15 cellular contexts compared by ENCODE assay signal in genomic region chr22:24124247-24124646, GRCh38. TPM values are rescaled to one million over a fixed set of nuclear protein-coding genes. Genes with fewer than 3 reads are reported as not detected.
DNase-seq lines count a peak whose midpoint lies in the region; ATAC-seq and TF ChIP-seq lines count a peak whose summit lies in the region.
"Had no signal": no experiment of that assay in that cellular context is flagged by ENCODE, and none has a peak within 500 bp of the region (broad histone marks: within the 10 kb centered on the region; RNA-seq: fewer than 3 reads in every experiment).

No MANE protein-coding gene starts in this region.

- H3K4me3 Mint-ChIP-seq in CD4-positive, alpha-beta T cell, result no peak overlapping the region
- H3K4me3 Mint-ChIP-seq: HFFc6 had no signal

- H3K4me3 ChIP-seq in heart right ventricle (no peak overlapping the region), lower lobe of right lung (no peak overlapping the region)
- H3K4me3 ChIP-seq: A549, HAP-1 had no signal

- H3K27ac ChIP-seq in heart right ventricle, result no peak overlapping the region
- H3K27ac ChIP-seq in lower lobe of right lung, result no peak overlapping the region
- no peak overlapping the region for H3K27ac ChIP-seq in CD4-positive, alpha-beta T cell (ENCODE audit: low read depth, low read length)
- H3K27ac ChIP-seq: A549, C4-2B, HL-60 had no signal

- no peaks in the 10 kb centered on the region for H3K27me3 Mint-ChIP-seq in CD4-positive, alpha-beta T cell

- 95 to 100% methylated on average over 1 of the region's 1 CpG for WGBS in heart right ventricle, 2 donors

- TF ChIP-seq CTCF in heart right ventricle (IDR thresholded peaks at IDR 0.05) (no peak), lower lobe of right lung (IDR thresholded peaks at IDR 0.05) (no peak)
- no peak for TF ChIP-seq CTCF in CD4-positive, alpha-beta T cell (IDR thresholded peaks at IDR 0.05)

- peaks cover 78% of the 10 kb centered on the region for H3K36me3 Mint-ChIP-seq in CD4-positive, alpha-beta T cell (ENCODE audit: low read depth)

- no peaks in the 10 kb centered on the region for H3K4me1 Mint-ChIP-seq in CD4-positive, alpha-beta T cell (ENCODE audit: low read depth)

- POLR2A ChIA-PET in CD4-positive, alpha-beta T cell (lab: Charles Lee), result no interaction called here

- ATAC-seq in left ventricle myocardium superior (no peak), heart right ventricle (no peak), lower lobe of right lung (no peak)
- ATAC-seq in CD4-positive, alpha-beta T cell (ENCODE audit: poor library complexity), result no peak
- ATAC-seq: A549 had no signal

- H3K36me3 ChIP-seq in heart right ventricle (peaks cover 0 to 85% (median 4%) of the 10 kb centered on the region in 9 donors), lower lobe of right lung (peaks cover 56% of the 10 kb centered on the region)

- H3K4me1 ChIP-seq in heart right ventricle, result peaks cover 5 to 18% (median 16%) of the 10 kb centered on the region in 9 donors
- peaks cover 5% of the 10 kb centered on the region for H3K4me1 ChIP-seq in lower lobe of right lung
- H3K4me1 ChIP-seq: A549, BE2C, HAP-1 had no signal

- intact Hi-C loops in left ventricle myocardium superior (cut with micrococcal nuclease) (no loop called here), heart right ventricle (cut with DNase I) (no loop called here), lower lobe of right lung (cut with DNase I) (no loop called here)
- intact Hi-C loops in CD4-positive, alpha-beta T cell (cut with DNase I, micrococcal nuclease), result no loop called here

- no peak overlapping the region for H3K27ac Mint-ChIP-seq in CD4-positive, alpha-beta T cell
- H3K27ac Mint-ChIP-seq: HFFc6 had no signal

- DNase-seq in left ventricle myocardium superior (peak; percentile 8), heart right ventricle (no peak), NCI-H69 (lab: John Stamatoyannopoulos, UW) (peak; percentile 13), lower lobe of right lung (peak; percentile 11), GM03348 (ENCODE audit: low spot score) (no peak), NCI-H2107 treated with DMSO at 0.1 percent for 48 hours (lab: John Stamatoyannopoulos, UW; ENCODE audit: unreplicated experiment) (no peak)
- no peak for DNase-seq in CD4-positive, alpha-beta T cell
- DNase-seq: BE2C, DMS53, GF-D8, HFFc6 had no signal

- CTCF ChIA-PET in CD4-positive, alpha-beta T cell (lab: Charles Lee), result interaction anchor here (1.2 kb wide), 1 partner anchor 33 kb away, joined by 5 read pairs; no protein-coding TSS in a partner anchor

- H3K27me3 ChIP-seq in heart right ventricle, result no peaks in the 10 kb centered on the region
- H3K27me3 ChIP-seq in lower lobe of right lung (ENCODE audit: low read depth), result no peaks in the 10 kb centered on the region
- H3K27me3 ChIP-seq in CD4-positive, alpha-beta T cell (ENCODE audit: control insufficient read depth, insufficient read depth, low read length), result no peaks in the 10 kb centered on the region
- H3K27me3 ChIP-seq: BE2C had no signal

- H3K9me3 Mint-ChIP-seq in CD4-positive, alpha-beta T cell, result no peaks in the 10 kb centered on the region
- H3K9me3 Mint-ChIP-seq: HFFc6 had no signal

- H3K9me3 ChIP-seq in heart right ventricle, result no peaks in the 10 kb centered on the region
- H3K9me3 ChIP-seq in lower lobe of right lung, result no peaks in the 10 kb centered on the region
- H3K9me3 ChIP-seq in CD4-positive, alpha-beta T cell (ENCODE audit: control insufficient read depth, low read length), result no peaks in the 10 kb centered on the region
- H3K9me3 ChIP-seq: A549, BE2C, HAP-1 had no signal

RNA-seq across cellular contexts. Expression of gene SUSD2, which starts 57.0 kb away (rescaled TPM):
- 3.3 TPM for total RNA-seq in left ventricle myocardium superior
- total RNA-seq in heart right ventricle, result 1 to 10 TPM in 6 of 10 donors, under 1 TPM in 4; 0.57 to 6.7 (median 1.5) TPM
- 1 to 10 TPM; 5.4 to 6.5 TPM for polyA plus RNA-seq in heart right ventricle
- total RNA-seq in lower lobe of right lung, result 200 TPM
- 1 to 10 TPM in 1 of 2 experiments, under 1 TPM in 1; 0.80 to 1.5 TPM for total RNA-seq in CD4-positive, alpha-beta T cell

Comparison
In these comparisons a context has a peak if more than half of its experiments do, and no peak if none do; other contexts are left out.
1. DNase-seq: peak in left ventricle myocardium superior (single experiment), NCI-H69 (single experiment) and lower lobe of right lung (single experiment); none in heart right ventricle (0 of 2), GM03348 (single experiment), NCI-H2107 treated with DMSO at 0.1 percent for 48 hours (single experiment) and CD4-positive, alpha-beta T cell (0 of 10).
2. RNA of gene SUSD2, which starts 57.0 kb away (total RNA-seq): 200 TPM in lower lobe of right lung (single experiment); 3.3 TPM in left ventricle myocardium superior (single experiment), 0.57 to 6.7 TPM in heart right ventricle and 0.80 to 1.5 TPM in CD4-positive, alpha-beta T cell; every median in the first group is over 10 times any median in the second.